Comparison of ENCODE assay signal across 12 cellular contexts in genomic region chr1:212124891-212125582, GRCh38.
DNase-seq lines count a peak whose midpoint lies in the region; ATAC-seq and TF ChIP-seq lines count a peak whose summit lies in the region.
"Had no signal": no experiment of that assay in that cellular context is flagged by ENCODE, and none has a peak within 500 bp of the region (broad histone marks: within the 10 kb centered on the region; RNA-seq: fewer than 3 reads in every experiment).

No MANE protein-coding gene starts in this region.

- H3K36me3 ChIP-seq in left ventricle myocardium inferior = no peaks in the 10 kb centered on the region

- no peaks in the 10 kb centered on the region for H3K27me3 ChIP-seq in left ventricle myocardium inferior (ENCODE audit: low read depth)
- H3K27me3 ChIP-seq in foreskin keratinocyte = no peaks in the 10 kb centered on the region
- H3K27me3 ChIP-seq: BE2C had no signal

- H3K4me3 ChIP-seq in left ventricle myocardium inferior = no peak overlapping the region

- TF ChIP-seq CTCF in left ventricle myocardium inferior (IDR thresholded peaks at IDR 0.05; ENCODE audit: borderline replicate concordance) (no peak), foreskin keratinocyte (conservative IDR thresholded peaks at IDR 0.05) (no peak), osteocyte (IDR thresholded peaks at IDR 0.05) (no peak)

- no peak overlapping the region for H3K27ac Mint-ChIP-seq in osteocyte (ENCODE audit: unreplicated experiment)
- H3K27ac Mint-ChIP-seq: IgD-negative memory B cell had no signal

- H3K9me3 Mint-ChIP-seq in osteocyte (ENCODE audit: unreplicated experiment) = no peaks in the 10 kb centered on the region
- H3K9me3 Mint-ChIP-seq: IgD-negative memory B cell had no signal

- ATAC-seq in left ventricle myocardium superior (peak; percentile 38), foreskin keratinocyte (peak; percentile 62), GM21825 (IDR thresholded peaks at IDR 0.05; ENCODE audit: unreplicated experiment) (no peak)

- H3K4me3 Mint-ChIP-seq in osteocyte (ENCODE audit: unreplicated experiment) = no peak overlapping the region

- H3K4me1 ChIP-seq in left ventricle myocardium inferior = peaks cover 11% of the 10 kb centered on the region
- H3K4me1 ChIP-seq in foreskin keratinocyte = no peaks in the 10 kb centered on the region
- H3K4me1 ChIP-seq: BE2C had no signal

- no peak overlapping the region for H3K27ac ChIP-seq in left ventricle myocardium inferior (replicated peaks)
- no peak overlapping the region for H3K27ac ChIP-seq in foreskin keratinocyte

- intact Hi-C loops in left ventricle myocardium superior (cut with micrococcal nuclease) (no loop called here), left ventricle myocardium inferior (cut with micrococcal nuclease) (no loop called here)

- no peaks in the 10 kb centered on the region for H3K27me3 Mint-ChIP-seq in osteocyte (ENCODE audit: unreplicated experiment)
- H3K27me3 Mint-ChIP-seq: IgD-negative memory B cell had no signal

- no peak for DNase-seq in left ventricle myocardium superior
- DNase-seq in left ventricle myocardium inferior = no peak
- peak; percentile 97 for DNase-seq in SKM-1 (lab: John Stamatoyannopoulos, UW; ENCODE audit: unreplicated experiment)
- peak; percentile 24 to 37 for DNase-seq in foreskin keratinocyte
- no peak for DNase-seq in mesenteric fat pad (ENCODE audit: low spot score)
- no peak for DNase-seq in osteocyte (ENCODE audit: extremely low spot score, unreplicated experiment)
- DNase-seq in DMS 273 (lab: John Stamatoyannopoulos, UW; ENCODE audit: unreplicated experiment) = no peak
- DNase-seq: amygdala, BE2C, NCI-H2081 had no signal

- no peaks in the 10 kb centered on the region for H3K36me3 Mint-ChIP-seq in osteocyte (ENCODE audit: unreplicated experiment)

- H3K9me3 ChIP-seq in left ventricle myocardium inferior (replicated peaks) = no peaks in the 10 kb centered on the region
- H3K9me3 ChIP-seq: BE2C had no signal

- H3K4me1 Mint-ChIP-seq in osteocyte (ENCODE audit: unreplicated experiment) = peaks cover 5% of the 10 kb centered on the region
- H3K4me1 Mint-ChIP-seq: IgD-negative memory B cell had no signal

Comparison
In these comparisons a context has a peak if more than half of its experiments do, and no peak if none do; other contexts are left out.
1. DNase-seq: peak in SKM-1 (single experiment) and foreskin keratinocyte (2 of 2); none in left ventricle myocardium superior (single experiment), left ventricle myocardium inferior (single experiment), mesenteric fat pad (single experiment), osteocyte (single experiment) and DMS 273 (single experiment).